In genomic region chr9:134441227-134442086, GRCh38 we compare ENCODE assay signal across 1 cellular context.
TF ChIP-seq lines count a peak whose summit lies in the region.

No MANE protein-coding gene starts in this region.

TF ChIP-seq in IMR-90, 13 proteins besides CTCF, POLR2A, EP300 and RAD21 (continued from another document):
- no peak for TF ChIP-seq USF2 (IDR thresholded peaks at IDR 0.05; ENCODE audit: low read depth, low read length)
- TF ChIP-seq MAZ (IDR thresholded peaks at IDR 0.05; ENCODE audit: borderline replicate concordance, low read depth, low read length) = no peak
- TF ChIP-seq RCOR1 (IDR thresholded peaks at IDR 0.05; ENCODE audit: insufficient replicate concordance, low read length) = no peak
- TF ChIP-seq CHD1 (IDR thresholded peaks at IDR 0.05; ENCODE audit: low read depth, low read length) = no peak
- no peak for TF ChIP-seq RFX5 (IDR thresholded peaks at IDR 0.05; ENCODE audit: low read depth, low read length)
- no peak for TF ChIP-seq MXI1 (IDR thresholded peaks at IDR 0.05; ENCODE audit: borderline replicate concordance, low read depth, low read length)
- TF ChIP-seq BHLHE40 (IDR thresholded peaks at IDR 0.05; ENCODE audit: low read depth, low read length) = no peak
- TF ChIP-seq NFE2L2 (IDR thresholded peaks at IDR 0.05; ENCODE audit: low read depth, low read length) = no peak
- no peak for TF ChIP-seq FOS (IDR thresholded peaks at IDR 0.05; ENCODE audit: low read depth, low read length)
- TF ChIP-seq ELK1 (IDR thresholded peaks at IDR 0.05; ENCODE audit: borderline replicate concordance, low read depth, low read length) = no peak
- no peak for TF ChIP-seq MAFK (IDR thresholded peaks at IDR 0.05; ENCODE audit: low read depth, low read length)
